In genomic region chr5:92561362-92562006, GRCh38 we compare ENCODE assay signal across 18 cellular contexts.
A peak's percentile ranks its signal among the peaks of the same experiment; 100 is the strongest.
DNase-seq lines count a peak whose midpoint lies in the region; ATAC-seq and TF ChIP-seq lines count a peak whose summit lies in the region.
"Had no signal": no experiment of that assay in that cellular context is flagged by ENCODE, and none has a peak within 500 bp of the region (broad histone marks: within the 10 kb centered on the region; RNA-seq: fewer than 3 reads in every experiment).

No MANE protein-coding gene starts in this region.

- no peak overlapping the region for H4K8ac ChIP-seq in mesenchymal stem cell (ENCODE audit: low read length)

- no peak overlapping the region for H3K14ac ChIP-seq in mesenchymal stem cell (ENCODE audit: low read length in 2 of 2)

- peaks cover 0 to 3% of the 10 kb centered on the region in 2 donors for H3K9me3 Mint-ChIP-seq in activated T-cell treated with anti-CD3 and anti-CD28 coated beads, Interleukin-2, amount 50 U/mL, for 72 hours
- H3K9me3 Mint-ChIP-seq: nephron progenitor cell had no signal

- H3K4ac ChIP-seq in mesenchymal stem cell (ENCODE audit: low read depth in 1 of 2, low read length in 2 of 2), result no peak overlapping the region

- peak; percentile 71 for ATAC-seq in SK-N-SH treated with all-trans-retinoic acid at 6 μM for 48 hours
- ATAC-seq in upper lobe of right lung, result no peak
- ATAC-seq in activated T-cell treated with anti-CD3 and anti-CD28 coated beads, Interleukin-2, amount 50 U/mL, for 72 hours (replicated peaks in 1 of 2), result no peak
- ATAC-seq: activated CD8-positive, alpha-beta T cell treated with anti-CD3 and anti-CD28 coated beads, Interleukin-2, amount 10 ng/mL, durations not matched to agents 7 days and 5 days; heart right ventricle; left ventricle myocardium superior had no signal

- no peak overlapping the region for H2BK120ac ChIP-seq in mesenchymal stem cell (ENCODE audit: low read depth, low read length)

- no CpG with 5 or more reads among the region's 1 CpG for WGBS in mesenchymal stem cell

- H2BK5ac ChIP-seq in mesenchymal stem cell (ENCODE audit: low read depth, low read length, poor library complexity, severe bottlenecking), result no peak overlapping the region

- no peak overlapping the region for H2AK5ac ChIP-seq in mesenchymal stem cell (ENCODE audit: low read length, severe bottlenecking)

- no peak overlapping the region for H2BK15ac ChIP-seq in mesenchymal stem cell (ENCODE audit: low read depth, poor library complexity, severe bottlenecking)

- H3K9me3 ChIP-seq in mesenchymal stem cell (ENCODE audit: control insufficient read depth, low read length) (no peaks in the 10 kb centered on the region), upper lobe of right lung (no peaks in the 10 kb centered on the region)
- H3K9me3 ChIP-seq: adrenal gland, heart right ventricle had no signal

- H3K36me3 Mint-ChIP-seq in activated T-cell treated with anti-CD3 and anti-CD28 coated beads, Interleukin-2, amount 50 U/mL, for 72 hours (ENCODE audit: insufficient read depth in 2 of 2), result no peaks in the 10 kb centered on the region

- H3K27ac ChIP-seq in mesenchymal stem cell (ENCODE audit: low read length, poor library complexity, severe bottlenecking) (peak overlapping the region; percentile 95), upper lobe of right lung (no peak overlapping the region)
- H3K27ac ChIP-seq: adrenal gland, heart right ventricle had no signal

- no peak overlapping the region for H3K4me2 ChIP-seq in mesenchymal stem cell (ENCODE audit: low read length, poor library complexity, severe bottlenecking)

- H3K36me3 ChIP-seq in mesenchymal stem cell (ENCODE audit: control insufficient read depth in 1 of 2, insufficient read depth in 2 of 2, low read depth in 1 of 2, low read length in 2 of 2), result no peaks in the 10 kb centered on the region
- H3K36me3 ChIP-seq in upper lobe of right lung, result no peaks in the 10 kb centered on the region
- H3K36me3 ChIP-seq: adrenal gland, heart right ventricle had no signal

- no peak overlapping the region for H3K27ac Mint-ChIP-seq in activated T-cell treated with anti-CD3 and anti-CD28 coated beads, Interleukin-2, amount 50 U/mL, for 72 hours
- H3K27ac Mint-ChIP-seq: activated CD8-positive, alpha-beta T cell treated with anti-CD3 and anti-CD28 coated beads, Interleukin-2, amount 10 ng/mL, durations not matched to agents 7 days and 5 days; nephron progenitor cell had no signal

- no peak for TF ChIP-seq CTCF in upper lobe of right lung (IDR thresholded peaks at IDR 0.05)

- intact Hi-C loops in upper lobe of right lung (cut with DNase I), result no loop called here

- peak overlapping the region; percentile 7 for H3K9ac ChIP-seq in mesenchymal stem cell (ENCODE audit: low read length)

- H2AFZ ChIP-seq in mesenchymal stem cell (ENCODE audit: low read depth, low read length), result no peak overlapping the region

- H3K4me3 ChIP-seq in mesenchymal stem cell (ENCODE audit: insufficient read depth in 1 of 2, low read depth in 1 of 2, low read length in 2 of 2) (no peak overlapping the region), upper lobe of right lung (no peak overlapping the region)
- H3K4me3 ChIP-seq: adrenal gland, heart right ventricle had no signal

- no peaks in the 10 kb centered on the region for H3K4me1 Mint-ChIP-seq in activated T-cell treated with anti-CD3 and anti-CD28 coated beads, Interleukin-2, amount 50 U/mL, for 72 hours (ENCODE audit: low read depth)

- no peaks in the 10 kb centered on the region for H3K79me1 ChIP-seq in mesenchymal stem cell (replicated peaks; ENCODE audit: low read length, poor library complexity, severe bottlenecking)

- H3K23ac ChIP-seq in mesenchymal stem cell (ENCODE audit: low read length in 2 of 2), result no peak overlapping the region

- no peak overlapping the region for H4K91ac ChIP-seq in mesenchymal stem cell (ENCODE audit: low read length)

- DNase-seq in DMS53 treated with DMSO at 0.1 percent for 48 hours (lab: John Stamatoyannopoulos, UW; ENCODE audit: unreplicated experiment), result peak; percentile 9
- DNase-seq in HS-27A (ENCODE audit: low read depth), result peak; percentile 20
- DNase-seq in mesenchymal stem cell, result peak; percentile 41
- DNase-seq in upper lobe of right lung, result no peak
- no peak for DNase-seq in glomerular visceral epithelial cell (ENCODE audit: extremely low spot score)
- DNase-seq in stimulated activated CD4-positive, alpha-beta T cell treated with anti-CD3 and anti-CD28 coated beads, Interleukin-4, amount 100 ng/mL, for 1 hour, result no peak
- no peak for DNase-seq in activated T-cell treated with anti-CD3 and anti-CD28 coated beads, Interleukin-2, amount 50 U/mL, for 72 hours
- DNase-seq: activated CD4-positive, CD25-positive, alpha-beta regulatory T cell treated with anti-CD3 and anti-CD28 coated beads, Interleukin-2, amount 50 U/mL, for 72 hours; activated CD8-positive, alpha-beta T cell treated with anti-CD3 and anti-CD28 coated beads, Interleukin-2, amount 10 ng/mL, durations not matched to agents 7 days and 5 days; adrenal gland; dermis blood vessel endothelial cell; GF-D8; heart right ventricle; left ventricle myocardium superior; NCI-H524 treated with DMSO at 0.1 percent for 48 hours; nephron progenitor cell; substantia nigra had no signal

- no peaks in the 10 kb centered on the region for H3K27me3 Mint-ChIP-seq in activated T-cell treated with anti-CD3 and anti-CD28 coated beads, Interleukin-2, amount 50 U/mL, for 72 hours (ENCODE audit: low read depth)

- peaks cover 1% of the 10 kb centered on the region for H3K4me1 ChIP-seq in mesenchymal stem cell (ENCODE audit: control insufficient read depth, insufficient read depth, low read depth, low read length)
- no peaks in the 10 kb centered on the region for H3K4me1 ChIP-seq in upper lobe of right lung
- H3K4me1 ChIP-seq: adrenal gland, heart right ventricle had no signal

- no peaks in the 10 kb centered on the region for H3K27me3 ChIP-seq in mesenchymal stem cell (ENCODE audit: control insufficient read depth in 1 of 2, insufficient read depth in 1 of 2, low read length in 2 of 2)
- no peaks in the 10 kb centered on the region for H3K27me3 ChIP-seq in upper lobe of right lung
- H3K27me3 ChIP-seq: adrenal gland, heart right ventricle had no signal

- H3K18ac ChIP-seq in mesenchymal stem cell (ENCODE audit: low read depth in 1 of 2, low read length in 2 of 2), result no peak overlapping the region

- H3K4me3 Mint-ChIP-seq in activated T-cell treated with anti-CD3 and anti-CD28 coated beads, Interleukin-2, amount 50 U/mL, for 72 hours, result no peak overlapping the region
- H3K4me3 Mint-ChIP-seq: activated CD8-positive, alpha-beta T cell treated with anti-CD3 and anti-CD28 coated beads, Interleukin-2, amount 10 ng/mL, durations not matched to agents 7 days and 5 days; nephron progenitor cell had no signal

- H2BK12ac ChIP-seq in mesenchymal stem cell (ENCODE audit: low read length in 2 of 2), result no peak overlapping the region

TF ChIP-seq in SK-N-SH treated with all-trans-retinoic acid at 6 μM for 48 hours, 23 proteins besides CTCF, POLR2A, EP300 and RAD21:
- TF ChIP-seq OSR1 (CRISPR knock-in tag; IDR thresholded peaks at IDR 0.05) (no peak), ISL1 (CRISPR knock-in tag; IDR thresholded peaks at IDR 0.05) (peak; percentile 56)

Comparison
In these comparisons a context has a peak if more than half of its experiments do, and no peak if none do; other contexts are left out.
1. DNase-seq: peak in DMS53 treated with DMSO at 0.1 percent for 48 hours (single experiment), HS-27A (single experiment) and mesenchymal stem cell (single experiment); none in upper lobe of right lung (single experiment), glomerular visceral epithelial cell (single experiment), stimulated activated CD4-positive, alpha-beta T cell treated with anti-CD3 and anti-CD28 coated beads, Interleukin-4, amount 100 ng/mL, for 1 hour (single experiment) and activated T-cell treated with anti-CD3 and anti-CD28 coated beads, Interleukin-2, amount 50 U/mL, for 72 hours (0 of 2).